ENCODE assay signal across 8 cellular contexts in the genomic region with DNA sequence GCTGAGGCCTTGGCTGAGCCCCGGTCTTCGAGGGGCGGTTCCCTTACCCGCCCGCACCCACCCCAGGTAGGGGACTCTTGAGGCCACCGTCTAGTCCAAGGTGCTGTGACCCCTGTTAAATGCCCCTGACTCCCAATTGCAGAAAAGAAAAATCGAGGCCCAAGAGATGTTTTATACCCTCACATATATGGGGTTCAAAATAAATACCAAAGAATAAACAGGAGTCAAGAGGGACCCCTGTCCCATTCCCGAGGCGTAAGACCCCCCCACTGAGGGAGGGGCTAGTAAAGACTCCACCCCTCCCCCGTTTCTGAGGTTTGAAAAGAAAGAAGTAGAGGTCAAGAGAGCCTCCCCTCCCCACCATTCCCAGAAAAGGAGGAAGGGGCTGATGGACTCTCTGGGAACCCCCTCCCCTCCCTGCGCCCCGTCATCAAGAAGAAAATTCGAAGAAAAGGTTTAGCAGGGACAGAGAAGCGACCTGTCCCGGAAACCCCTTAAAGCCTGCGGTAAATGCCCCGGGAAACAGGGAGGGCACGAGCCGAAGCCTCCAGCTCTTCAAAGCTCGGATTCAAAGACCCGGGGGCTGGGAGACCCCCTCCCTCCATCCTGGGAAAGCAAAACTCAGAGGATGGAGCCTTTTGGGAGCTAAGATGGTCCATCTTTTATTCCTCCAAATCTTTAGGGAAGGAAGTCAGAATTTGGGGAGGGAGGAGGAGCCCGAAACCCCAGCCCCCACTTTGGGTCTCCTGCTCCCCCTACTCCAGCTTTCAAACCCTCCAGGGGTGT. TPM values are rescaled to one million over a fixed set of nuclear protein-coding genes. Genes with fewer than 3 reads are reported as not detected.
DNase-seq lines count a peak whose midpoint lies in the region; ATAC-seq, FAIRE-seq and TF ChIP-seq lines count a peak whose summit lies in the region.

No MANE protein-coding gene starts in this region.

- peak overlapping the region; percentile 99 for H2BK5ac ChIP-seq in IMR-90 (ENCODE audit: low read depth, low read length, poor library complexity, severe bottlenecking)

- H3K9ac ChIP-seq in IMR-90 (ENCODE audit: low read depth, low read length) = peak overlapping the region; percentile 70
- H3K9ac ChIP-seq in endothelial cell of umbilical vein (replicated peaks; ENCODE audit: extremely low read depth, insufficient read depth, low read length) = peak overlapping the region; percentile 80

- H3K27ac ChIP-seq in IMR-90 (ENCODE audit: insufficient read depth, low read length) (peak overlapping the region; percentile 93), endothelial cell of umbilical vein (ENCODE audit: insufficient read depth, low read depth, low read length) (peak overlapping the region; percentile 88)

- H2BK20ac ChIP-seq in IMR-90 (ENCODE audit: low read depth, low read length) = peak overlapping the region; percentile 71

- peaks cover 16% of the 10 kb centered on the region for H3K4me1 ChIP-seq in IMR-90 (ENCODE audit: control insufficient read depth, insufficient read depth, low read length)
- H3K4me1 ChIP-seq in endothelial cell of umbilical vein (ENCODE audit: control insufficient read depth, extremely low read depth, insufficient read depth, low read length) = peaks cover 10% of the 10 kb centered on the region

- H3K4me3 ChIP-seq in IMR-90 (ENCODE audit: insufficient read depth, low read depth, low read length) (peak overlapping the region; percentile 55), WI38 (ENCODE audit: low read depth, low read length) (peak overlapping the region; percentile 72), endothelial cell of umbilical vein (replicated peaks in 1 of 3; ENCODE audit: insufficient read depth in 1 of 3, low read depth in 1 of 3, low read length in 3 of 3) (peak overlapping the region; percentile 38 to 81 (median 75))

- peak overlapping the region; percentile 69 for H4K5ac ChIP-seq in IMR-90 (ENCODE audit: low read depth, low read length)

- peak overlapping the region; percentile 99 for H2AK9ac ChIP-seq in IMR-90 (replicated peaks; ENCODE audit: low read depth, low read length, poor library complexity)

- H2BK120ac ChIP-seq in IMR-90 (ENCODE audit: low read depth, low read length) = peak overlapping the region; percentile 90

- peaks cover 19 to 35% (median 23%) of the 10 kb centered on the region in 3 donors for H3K4me1 Mint-ChIP-seq in naive B cell

- no TSS peak for BruUV-seq in IMR-90 (replicated peaks; lab: Mats Ljungman, UMichigan)
- TSS peak; percentile 77 for BruUV-seq in endothelial cell of umbilical vein (replicated peaks; lab: Mats Ljungman, UMichigan)

- H4K91ac ChIP-seq in IMR-90 (ENCODE audit: insufficient read depth, low read depth, low read length) = peak overlapping the region; percentile 93

- peaks cover 4 to 50% of the 10 kb centered on the region in 2 experiments for H3K79me1 ChIP-seq in IMR-90 (ENCODE audit: low read depth in 1 of 2, low read length in 2 of 2)

- H3K18ac ChIP-seq in IMR-90 (ENCODE audit: low read depth, low read length) = peak overlapping the region; percentile 66

- no peak for FAIRE-seq in endothelial cell of umbilical vein (lab: Jason Lieb, UNC)

- H3K4ac ChIP-seq in IMR-90 (ENCODE audit: low read depth, low read length) = peak overlapping the region; percentile 97

- TF ChIP-seq RAD21 in IMR-90 (IDR thresholded peaks at IDR 0.05; ENCODE audit: low read length) = no peak

- no peaks in the 10 kb centered on the region for H3K79me2 ChIP-seq in endothelial cell of umbilical vein (ENCODE audit: control insufficient read depth, insufficient read depth, low read length)

- H3K36me3 ChIP-seq in IMR-90 (ENCODE audit: control insufficient read depth, insufficient read depth, low read length) (peaks cover 8% of the 10 kb centered on the region), endothelial cell of umbilical vein (ENCODE audit: control insufficient read depth in 2 of 2, extremely low read depth in 1 of 2, insufficient read depth in 2 of 2, low read length in 2 of 2) (no peaks in the 10 kb centered on the region)

- peak; percentile 15 for ATAC-seq in GM21515 (IDR thresholded peaks at IDR 0.05; ENCODE audit: unreplicated experiment)
- peak; percentile 22 for ATAC-seq in IMR-90 (ENCODE audit: low read depth)
- ATAC-seq in naive B cell (ENCODE audit: low read depth in 2 of 2) = peak; percentile 23

- H3K9me3 ChIP-seq in IMR-90 (ENCODE audit: control insufficient read depth, insufficient read depth, low read length) (no peaks in the 10 kb centered on the region), endothelial cell of umbilical vein (replicated peaks; ENCODE audit: control insufficient read depth, insufficient read depth, low read length) (no peaks in the 10 kb centered on the region)

- peaks cover 14% of the 10 kb centered on the region; the same call in 1 of the 2 replicates for H3K9me1 ChIP-seq in IMR-90 (ENCODE audit: insufficient read depth, low read length)
- no peaks in the 10 kb centered on the region for H3K9me1 ChIP-seq in endothelial cell of umbilical vein (replicated peaks; ENCODE audit: control insufficient read depth, extremely low read depth, insufficient read depth, low read length)

- H3K27me3 ChIP-seq in IMR-90 (ENCODE audit: control insufficient read depth, insufficient read depth, low read length) (no peaks in the 10 kb centered on the region), endothelial cell of umbilical vein (ENCODE audit: control insufficient read depth in 2 of 2, insufficient read depth in 2 of 2, low read length in 2 of 2) (peaks cover 0 to 2% of the 10 kb centered on the region in 2 experiments)

- POLR2A ChIA-PET in IMR-90 (lab: Charles Lee; ENCODE audit: unreplicated experiment) (no interaction called here), endothelial cell of umbilical vein (lab: Charles Lee) (interaction anchor here (1.1 kb wide), 1 partner anchor 77 kb away, joined by 5 read pairs; a partner anchor contains a TSS)

- H3K9me3 Mint-ChIP-seq in naive B cell = no peaks in the 10 kb centered on the region

- intact Hi-C loops in IMR-90 (cut with micrococcal nuclease) = loop anchor here (1.0 to 10.0 kb wide), 3 partner anchors 11 to 210 kb away; a partner anchor contains a TSS
- intact Hi-C loops in endothelial cell of umbilical vein (cut with micrococcal nuclease) = loop anchor here (1.0 to 2.0 kb wide), 3 partner anchors 11 to 119 kb away; a partner anchor contains a TSS

- peak; percentile 90 for DNase-seq in DMS53 (lab: John Stamatoyannopoulos, UW)
- no peak for DNase-seq in IMR-90
- DNase-seq in endothelial cell of umbilical vein (ENCODE audit: low read depth, low spot score) = no peak
- peak; percentile 82 for DNase-seq in naive B cell
- no peak for DNase-seq in pons (ENCODE audit: low spot score)
- DNase-seq in GM03348 (ENCODE audit: low spot score) = no peak

- H3K27ac Mint-ChIP-seq in naive B cell = peak overlapping the region; percentile 95 to 100 (median 99)

- H3K23ac ChIP-seq in IMR-90 (ENCODE audit: low read depth, low read length) = peak overlapping the region; percentile 92

- no CpG with 5 or more reads among the region's 22 CpGs for WGBS in IMR-90 (ENCODE audit: extremely low coverage in 2 of 2, insufficient read length in 1 of 2), 2 experiments

- H3K14ac ChIP-seq in IMR-90 (replicated peaks; ENCODE audit: low read depth, low read length) = peak overlapping the region; percentile 95

- dilution Hi-C loops in IMR-90 (cut with HindIII; ENCODE audit: low sequenced_read_pairs, unreplicated experiment) = no loop called here
- dilution Hi-C loops in endothelial cell of umbilical vein (cut with MboI; ENCODE audit: extremely low pct_ligation_motif_present, low sequenced_read_pairs) = no loop called here

- H3K56ac ChIP-seq in IMR-90 (ENCODE audit: extremely low read depth, insufficient read depth, low read length) = peak overlapping the region; percentile 99

- peak overlapping the region; percentile 41 for H2AK5ac ChIP-seq in IMR-90 (ENCODE audit: low read depth, low read length)

- peaks cover 11% of the 10 kb centered on the region; the same call in 1 of the 2 replicates for H4K20me1 ChIP-seq in IMR-90 (ENCODE audit: insufficient read depth, low read length)
- no peaks in the 10 kb centered on the region for H4K20me1 ChIP-seq in endothelial cell of umbilical vein (replicated peaks; ENCODE audit: control insufficient read depth, extremely low read depth, insufficient read depth, low read length)

- CTCF ChIA-PET in IMR-90 (lab: Yijun Ruan, JAX) (interaction anchor here (0.9 kb wide), 1 partner anchor 75 kb away, joined by 7 read pairs; no protein-coding TSS in a partner anchor), endothelial cell of umbilical vein (lab: Charles Lee) (interaction anchor here (0.8 to 3.9 kb wide), 10 partner anchors 12 to 206 kb away, joined by 3 to 45 read pairs (median 4); a partner anchor contains a TSS)

- TF ChIP-seq CTCF in IMR-90 (conservative IDR thresholded peaks at IDR 0.05; ENCODE audit: low read depth, low read length) (no peak), WI38 (IDR thresholded peaks at IDR 0.05; ENCODE audit: low read depth, low read length) (no peak), endothelial cell of umbilical vein (IDR thresholded peaks at IDR 0.05; ENCODE audit: extremely low read depth in 1 of 2, insufficient read depth in 1 of 2, low read depth in 1 of 2, low read length in 2 of 2) (no peak)

- H3K4me3 Mint-ChIP-seq in naive B cell = peak overlapping the region; percentile 87 to 98 (median 97)

- H2AFZ ChIP-seq in IMR-90 (replicated peaks; ENCODE audit: low read length, poor library complexity) (peak overlapping the region; percentile 89), endothelial cell of umbilical vein (ENCODE audit: low read depth, low read length) (peak overlapping the region; percentile 78)

- TF ChIP-seq POLR2A in IMR-90 (IDR thresholded peaks at IDR 0.05; ENCODE audit: low read depth, low read length) (peak; percentile 35; the same call in 1 of the 2 replicates), endothelial cell of umbilical vein (IDR thresholded peaks at IDR 0.05; ENCODE audit: low read depth, low read length) (peak; percentile 36)

- H3K27me3 Mint-ChIP-seq in naive B cell = no peaks in the 10 kb centered on the region

- in situ Hi-C loops in IMR-90 (cut with MboI; ENCODE audit: low sequenced_read_pairs) = no loop called here

- H4K8ac ChIP-seq in IMR-90 (ENCODE audit: low read depth in 2 of 2, low read length in 2 of 2) = peak overlapping the region; percentile 44 to 94

- H3K4me2 ChIP-seq in IMR-90 (ENCODE audit: low read depth, low read length) (peak overlapping the region; percentile 67), endothelial cell of umbilical vein (ENCODE audit: insufficient read depth, low read length) (peak overlapping the region; percentile 87)

- H3K36me3 Mint-ChIP-seq in naive B cell = no peaks in the 10 kb centered on the region

- peak overlapping the region; percentile 49; the same call in 1 of the 3 replicates for H2BK15ac ChIP-seq in IMR-90 (ENCODE audit: low read depth, low read length)

RNA-seq across cellular contexts. Expression of a gene that starts 0.7 kb away (rescaled TPM):
- total RNA-seq in IMR-90 (2012; rRNA removed) = 2.8 and 3.0 TPM in 2 replicates
- 13.4 and 13.6 TPM in 2 replicates for polyA plus RNA-seq in IMR-90 (2012; rRNA removed)
- 8.6 and 29.3 TPM in 2 replicates for polyA plus RNA-seq in IMR-90 (2012; cell fraction: cytosol; rRNA removed)
- polyA plus RNA-seq in IMR-90 (2012; cell fraction: nucleus; rRNA removed; ENCODE audit: low replicate concordance) = 35.0 and 55.7 TPM in 2 replicates
- 0.88 and 1.9 TPM in 2 replicates for total RNA-seq in endothelial cell of umbilical vein
- 0.86 and 0.90 TPM in 2 replicates for polyA plus RNA-seq in endothelial cell of umbilical vein
- polyA plus RNA-seq in endothelial cell of umbilical vein (2011; cell fraction: cytosol; rRNA removed) = 0.74 and 1.0 TPM in 2 replicates
- polyA plus RNA-seq in endothelial cell of umbilical vein (2011; cell fraction: nucleus; rRNA removed) = 0.50 and 0.71 TPM in 2 replicates
- polyA plus RNA-seq in endothelial cell of umbilical vein (2012) = 1.1 and 2.1 TPM in 2 replicates
- polyA minus RNA-seq in endothelial cell of umbilical vein = 0.34 and 6.7 TPM in 2 replicates
- polyA minus RNA-seq in endothelial cell of umbilical vein (2011; cell fraction: cytosol; rRNA and poly(A)+ RNA removed) = 1.9 TPM
- 0.63 TPM in 2 replicates for polyA minus RNA-seq in endothelial cell of umbilical vein (2011; cell fraction: nucleus; rRNA and poly(A)+ RNA removed)
- 1 to 10 TPM in 3 of 6 donors, under 1 TPM in 3; 0.21 to 2.8 (median 0.80) TPM for polyA plus RNA-seq in naive B cell (ENCODE audit: low read depth in 6 of 6)

RNA-seq across cellular contexts. Expression of a gene that starts 11.6 kb away (rescaled TPM):
- 7.2 TPM in 2 replicates for total RNA-seq in IMR-90 (2012; rRNA removed)
- 19.5 and 22.5 TPM in 2 replicates for polyA plus RNA-seq in IMR-90 (2012; rRNA removed)
- polyA plus RNA-seq in IMR-90 (2012; cell fraction: cytosol; rRNA removed) = 17.4 and 27.3 TPM in 2 replicates
- polyA plus RNA-seq in IMR-90 (2012; cell fraction: nucleus; rRNA removed; ENCODE audit: low replicate concordance) = 3.9 and 10.3 TPM in 2 replicates
- total RNA-seq in endothelial cell of umbilical vein = 13.8 and 16.1 TPM in 2 replicates
- polyA plus RNA-seq in endothelial cell of umbilical vein = 27.6 and 38.4 TPM in 2 replicates
- polyA plus RNA-seq in endothelial cell of umbilical vein (2011; cell fraction: cytosol; rRNA removed) = 20.1 and 23.8 TPM in 2 replicates
- 5.5 and 6.3 TPM in 2 replicates for polyA plus RNA-seq in endothelial cell of umbilical vein (2011; cell fraction: nucleus; rRNA removed)
- 17.1 and 19.8 TPM in 2 replicates for polyA plus RNA-seq in endothelial cell of umbilical vein (2012)
- polyA minus RNA-seq in endothelial cell of umbilical vein = 19.3 and 22.4 TPM in 2 replicates
- polyA minus RNA-seq in endothelial cell of umbilical vein (2011; cell fraction: cytosol; rRNA and poly(A)+ RNA removed) = 16.1 TPM
- polyA minus RNA-seq in endothelial cell of umbilical vein (2011; cell fraction: nucleus; rRNA and poly(A)+ RNA removed) = 3.3 and 3.4 TPM in 2 replicates
- polyA plus RNA-seq in naive B cell (ENCODE audit: low read depth in 6 of 6) = 10 to 100 TPM in 3 of 6 donors, 1 to 10 TPM in 3; 1.8 to 12.0 (median 10.2) TPM

RNA-seq across cellular contexts. Expression of a gene that starts 21.7 kb away (rescaled TPM):
- total RNA-seq in IMR-90 (2012; rRNA removed) (0.18 TPM in 1 of 2 replicates, not detected in the other), endothelial cell of umbilical vein (0.76 and 0.97 TPM in 2 replicates)
- polyA plus RNA-seq in IMR-90 (2012; rRNA removed) (0.22 and 0.24 TPM in 2 replicates), endothelial cell of umbilical vein (0.13 and 0.29 TPM in 2 replicates), naive B cell (ENCODE audit: low read depth in 6 of 6) (not detected)
- polyA plus RNA-seq in IMR-90 (2012; cell fraction: cytosol; rRNA removed) = 0.30 and 0.40 TPM in 2 replicates
- 3.4 and 5.3 TPM in 2 replicates for polyA plus RNA-seq in IMR-90 (2012; cell fraction: nucleus; rRNA removed; ENCODE audit: low replicate concordance)
- polyA plus RNA-seq in endothelial cell of umbilical vein (2011; cell fraction: cytosol; rRNA removed) = 0.06 and 0.07 TPM in 2 replicates
- polyA plus RNA-seq in endothelial cell of umbilical vein (2011; cell fraction: nucleus; rRNA removed) = 2.3 and 3.8 TPM in 2 replicates
- polyA plus RNA-seq in endothelial cell of umbilical vein (2012) = 0.30 TPM in 1 of 2 replicates, not detected in the other
- polyA minus RNA-seq in endothelial cell of umbilical vein = 0.06 and 0.19 TPM in 2 replicates
- polyA minus RNA-seq in endothelial cell of umbilical vein (2011; cell fraction: cytosol; rRNA and poly(A)+ RNA removed) = not detected
- polyA minus RNA-seq in endothelial cell of umbilical vein (2011; cell fraction: nucleus; rRNA and poly(A)+ RNA removed) = 0.77 and 1.8 TPM in 2 replicates

RNA-seq across cellular contexts. Expression of a gene that starts 31.0 kb away (rescaled TPM):
- total RNA-seq in IMR-90 (2012; rRNA removed) (1.1 and 2.3 TPM in 2 replicates), endothelial cell of umbilical vein (0.74 and 1.1 TPM in 2 replicates)
- polyA plus RNA-seq in IMR-90 (2012; rRNA removed) (2.3 and 4.0 TPM in 2 replicates), endothelial cell of umbilical vein (1.6 and 2.1 TPM in 2 replicates), naive B cell (ENCODE audit: low read depth in 6 of 6) (100 to 1,000 TPM; 107 to 293 (median 206) TPM)
- polyA plus RNA-seq in IMR-90 (2012; cell fraction: cytosol; rRNA removed) = 3.1 TPM in 1 of 2 replicates, not detected in the other
- 1.6 and 2.1 TPM in 2 replicates for polyA plus RNA-seq in IMR-90 (2012; cell fraction: nucleus; rRNA removed; ENCODE audit: low replicate concordance)
- polyA plus RNA-seq in endothelial cell of umbilical vein (2011; cell fraction: cytosol; rRNA removed) = 1.1 and 1.6 TPM in 2 replicates
- polyA plus RNA-seq in endothelial cell of umbilical vein (2011; cell fraction: nucleus; rRNA removed) = 1.2 TPM in 1 of 2 replicates, not detected in the other
- 0.38 and 0.96 TPM in 2 replicates for polyA plus RNA-seq in endothelial cell of umbilical vein (2012)
- polyA minus RNA-seq in endothelial cell of umbilical vein = 0.45 TPM in 1 of 2 replicates, not detected in the other
- 135 TPM for polyA minus RNA-seq in endothelial cell of umbilical vein (2011; cell fraction: cytosol; rRNA and poly(A)+ RNA removed)
- polyA minus RNA-seq in endothelial cell of umbilical vein (2011; cell fraction: nucleus; rRNA and poly(A)+ RNA removed) = not detected in 2 replicates

RNA-seq across cellular contexts. Expression of a gene that starts 51.6 kb away (rescaled TPM):
- total RNA-seq in IMR-90 (2012; rRNA removed) (8.9 and 12.2 TPM in 2 replicates), endothelial cell of umbilical vein (14.4 and 15.2 TPM in 2 replicates)
- polyA plus RNA-seq in IMR-90 (2012; rRNA removed) (25.1 and 27.7 TPM in 2 replicates), endothelial cell of umbilical vein (7.5 and 8.1 TPM in 2 replicates), naive B cell (ENCODE audit: low read depth in 6 of 6) (1 to 10 TPM; 1.2 to 5.7 (median 2.3) TPM)
- polyA plus RNA-seq in IMR-90 (2012; cell fraction: cytosol; rRNA removed) = 2.4 and 27.9 TPM in 2 replicates
- 33.3 and 53.0 TPM in 2 replicates for polyA plus RNA-seq in IMR-90 (2012; cell fraction: nucleus; rRNA removed; ENCODE audit: low replicate concordance)
- polyA plus RNA-seq in endothelial cell of umbilical vein (2011; cell fraction: cytosol; rRNA removed) = 4.4 and 5.8 TPM in 2 replicates
- polyA plus RNA-seq in endothelial cell of umbilical vein (2011; cell fraction: nucleus; rRNA removed) = 13.3 and 13.5 TPM in 2 replicates
- polyA plus RNA-seq in endothelial cell of umbilical vein (2012) = 7.9 and 10.4 TPM in 2 replicates
- 3.2 TPM in 1 of 2 replicates, not detected in the other for polyA minus RNA-seq in endothelial cell of umbilical vein
- 17.9 TPM for polyA minus RNA-seq in endothelial cell of umbilical vein (2011; cell fraction: cytosol; rRNA and poly(A)+ RNA removed)
- 5.6 and 6.2 TPM in 2 replicates for polyA minus RNA-seq in endothelial cell of umbilical vein (2011; cell fraction: nucleus; rRNA and poly(A)+ RNA removed)

Comparison
In these comparisons a context has a peak if more than half of its experiments do, and no peak if none do; other contexts are left out.
1. DNase-seq: peak in DMS53 (single experiment) and naive B cell (single experiment); none in IMR-90 (single experiment), endothelial cell of umbilical vein (single experiment), pons (single experiment) and GM03348 (single experiment).
2. Peak in every context shown above with its lines, with median percentiles within 50 percentile points of each other: ATAC-seq and H3K4me3 ChIP-seq.